ENCODE assay signal across 27 cellular contexts in genomic region chr13:97072297-97072696, GRCh38.
"Had no signal": no experiment of that assay in that cellular context is flagged by ENCODE, and none has a peak within 500 bp of the region (broad histone marks: within the 10 kb centered on the region; RNA-seq: fewer than 3 reads in every experiment).

No MANE protein-coding gene starts in this region.

- H3K27me3 ChIP-seq: left lung, pancreas, spleen, suprapubic skin, upper lobe of right lung had no signal

- H3K27ac ChIP-seq: left lung, lower lobe of right lung, pancreas, prostate gland, skin epidermis, spleen, suprapubic skin, thoracic aorta, tibial artery, upper lobe of right lung had no signal

- H3K4me1 ChIP-seq: lower lobe of right lung, pancreas, prostate gland, spleen, suprapubic skin, tibial artery had no signal

- H3K27ac Mint-ChIP-seq: naive B cell; natural killer cell; nephron progenitor cell; stimulated activated effector memory CD8-positive, alpha-beta T cell treated with anti-CD3 and anti-CD28 coated beads, Interleukin-12 subunit alpha, Interleukin-12 subunit beta, amount 100 ng/mL, for 72 hours; stimulated activated naive CD8-positive, alpha-beta T cell treated with anti-CD3 and anti-CD28 coated beads, Interleukin-15, Interleukin-2, amounts not matched to agents 100 ng/mL and 50 ng/mL, for 24 hours had no signal

- DNase-seq: hippocampal formation; kidney glomerular epithelial cell; left cardiac atrium; left lung; lower lobe of right lung; mammary epithelial cell; mesenchymal stem cell; naive B cell; natural killer cell; nephron progenitor cell; pancreas; posterior cingulate gyrus; retina; right cardiac atrium; spleen; stimulated activated CD4-positive, alpha-beta T cell treated with anti-CD3 and anti-CD28 coated beads, Interleukin-4, amount 100 ng/mL, for 24 hours; stimulated activated naive CD4-positive, alpha-beta T cell; tibial artery; trophoblast cell; upper lobe of right lung had no signal

- H3K36me3 ChIP-seq: left lung, lower lobe of right lung, pancreas, prostate gland, spleen, suprapubic skin, thoracic aorta, tibial artery, upper lobe of right lung had no signal

- H3K36me3 Mint-ChIP-seq: naive B cell; natural killer cell; stimulated activated effector memory CD8-positive, alpha-beta T cell treated with anti-CD3 and anti-CD28 coated beads, Interleukin-12 subunit alpha, Interleukin-12 subunit beta, amount 100 ng/mL, for 72 hours had no signal

- H3K4me3 ChIP-seq: left lung, lower lobe of right lung, pancreas, prostate gland, skin epidermis, spleen, suprapubic skin, thoracic aorta, tibial artery, upper lobe of right lung had no signal

- H3K4me1 Mint-ChIP-seq: naive B cell; natural killer cell; stimulated activated effector memory CD8-positive, alpha-beta T cell treated with anti-CD3 and anti-CD28 coated beads, Interleukin-12 subunit alpha, Interleukin-12 subunit beta, amount 100 ng/mL, for 72 hours had no signal

- ATAC-seq: left cardiac atrium; left lung; lower lobe of right lung; natural killer cell; right cardiac atrium; sciatic nerve; stimulated activated effector memory CD8-positive, alpha-beta T cell treated with anti-CD3 and anti-CD28 coated beads, Interleukin-12 subunit alpha, Interleukin-12 subunit beta, amount 100 ng/mL, for 72 hours; upper lobe of right lung had no signal

- H3K4me3 Mint-ChIP-seq: naive B cell; natural killer cell; nephron progenitor cell; stimulated activated effector memory CD8-positive, alpha-beta T cell treated with anti-CD3 and anti-CD28 coated beads, Interleukin-12 subunit alpha, Interleukin-12 subunit beta, amount 100 ng/mL, for 72 hours; stimulated activated naive CD8-positive, alpha-beta T cell treated with anti-CD3 and anti-CD28 coated beads, Interleukin-15, Interleukin-2, amounts not matched to agents 100 ng/mL and 50 ng/mL, for 24 hours had no signal

- H3K9me3 ChIP-seq: pancreas, prostate gland had no signal
